1 cellular context compared by ENCODE assay signal in genomic region chr17:7407483-7408231, GRCh38.
TF ChIP-seq lines count a peak whose summit lies in the region.

TSS of gene NLGN2 (plus strand) at chr17:7407845. CDS start at chr17:7408256, 411 bp downstream.

TF ChIP-seq in H1, 55 proteins besides CTCF, POLR2A, EP300 and RAD21:
- TF ChIP-seq HDAC2 (IDR thresholded peaks at IDR 0.05; ENCODE audit: borderline replicate concordance in 1 of 2, low read depth in 2 of 2, low read length in 2 of 2) (no peak), BACH1 (IDR thresholded peaks at IDR 0.05; ENCODE audit: low read length) (no peak), TEAD4 (IDR thresholded peaks at IDR 0.05; ENCODE audit: low read depth, low read length) (no peak), JUND (IDR thresholded peaks at IDR 0.05; ENCODE audit: low read length) (no peak), SIX5 (IDR thresholded peaks at IDR 0.05; ENCODE audit: low read depth, low read length) (no peak), SP2 (IDR thresholded peaks at IDR 0.05; ENCODE audit: low read length) (no peak)
